11 cellular contexts compared by ENCODE assay signal in the genomic region with DNA sequence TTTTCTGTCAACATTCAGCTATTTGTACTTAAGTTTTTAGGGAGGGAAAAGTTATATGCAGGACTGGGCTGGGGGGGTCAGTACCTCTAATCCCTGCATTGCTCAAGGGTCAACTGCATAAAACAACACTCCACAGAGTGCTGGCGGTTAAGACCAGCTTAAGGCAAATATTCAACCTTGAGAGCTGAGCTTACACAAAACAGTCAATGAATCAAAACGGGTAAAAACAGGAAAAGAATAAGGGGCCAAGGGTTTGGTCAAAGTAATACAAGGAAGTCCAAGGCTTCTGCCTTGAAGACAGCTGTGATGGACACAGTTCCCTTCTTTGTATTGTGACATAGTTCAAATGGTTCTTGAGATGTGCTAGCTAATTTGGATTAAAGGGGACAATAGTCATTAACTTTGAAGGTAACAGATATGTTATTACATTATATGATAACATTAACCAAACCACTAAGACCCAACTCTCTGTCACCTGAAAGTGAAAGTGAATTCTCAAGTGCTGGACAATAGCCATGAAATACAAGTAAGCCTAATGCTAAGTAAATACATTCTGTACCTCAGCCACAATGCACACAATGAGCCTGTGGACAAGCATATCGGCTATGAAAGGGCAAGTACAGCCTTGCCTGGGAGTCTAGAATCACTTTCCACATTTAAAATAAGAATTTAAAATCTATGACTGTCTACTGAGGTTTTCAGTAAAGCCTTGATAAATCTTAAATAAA.
A peak's percentile ranks its signal among the peaks of the same experiment; 100 is the strongest.
DNase-seq lines count a peak whose midpoint lies in the region; ATAC-seq lines count a peak whose summit lies in the region.
"Had no signal": no experiment of that assay in that cellular context is flagged by ENCODE, and none has a peak within 500 bp of the region (broad histone marks: within the 10 kb centered on the region; RNA-seq: fewer than 3 reads in every experiment).

No MANE protein-coding gene starts in this region.

- ATAC-seq in HG03521 (IDR thresholded peaks at IDR 0.05; ENCODE audit: unreplicated experiment) = no peak
- ATAC-seq: naive thymus-derived CD8-positive, alpha-beta T cell had no signal

- DNase-seq in Caki2 (ENCODE audit: low read depth) (peak; percentile 32), HT1080 (ENCODE audit: low read depth) (peak; percentile 34), SHP77 treated with DMSO at 0.1 percent for 48 hours (lab: John Stamatoyannopoulos, UW) (peak; percentile 83), kidney tubule cell (ENCODE audit: low spot score) (peak; percentile 65), activated gamma-delta T cell (lab: John Stamatoyannopoulos, UW) (no peak), DMS 273 (lab: John Stamatoyannopoulos, UW; ENCODE audit: unreplicated experiment) (no peak), AG08396 (ENCODE audit: low spot score) (no peak)
- DNase-seq: activated CD4-positive, CD25-positive, alpha-beta regulatory T cell treated with anti-CD3 and anti-CD28 coated beads, Interleukin-2, amount 50 U/mL, for 72 hours; activated effector memory CD4-positive, alpha-beta T cell treated with Interleukin-2 at 50 U/mL for 16 hours; naive thymus-derived CD8-positive, alpha-beta T cell had no signal

- in situ Hi-C loops in Caki2 (cut with HindIII; ENCODE audit: low pct_unique_long_range_greater_than_20kb, low sequenced_read_pairs) = no loop called here

Comparison
In these comparisons a context has a peak if more than half of its experiments do, and no peak if none do; other contexts are left out.
1. DNase-seq: peak in Caki2 (single experiment), HT1080 (single experiment), SHP77 treated with DMSO at 0.1 percent for 48 hours (single experiment) and kidney tubule cell (single experiment); none in activated gamma-delta T cell (single experiment), DMS 273 (single experiment) and AG08396 (single experiment).